In genomic region chr19:55516878-55517620, GRCh38 we compare ENCODE assay signal across 8 cellular contexts. TPM values are rescaled to one million over a fixed set of nuclear protein-coding genes. Genes with fewer than 3 reads are reported as not detected.
DNase-seq lines count a peak whose midpoint lies in the region; ATAC-seq and TF ChIP-seq lines count a peak whose summit lies in the region.

No MANE protein-coding gene starts in this region.

- H3K4me3 Mint-ChIP-seq in T-helper 1 cell treated with Interleukin-12 subunit alpha and Interleukin-12 subunit beta and Interleukin-4 antibody, amounts not matched to agents 30 μg/mL and 1 μg/mL, for 36 hours, result peak overlapping the region; percentile 78

- no peaks in the 10 kb centered on the region for H3K27me3 Mint-ChIP-seq in T-helper 1 cell treated with Interleukin-12 subunit alpha and Interleukin-12 subunit beta and Interleukin-4 antibody, amounts not matched to agents 30 μg/mL and 1 μg/mL, for 36 hours (ENCODE audit: low read depth)

- no peaks in the 10 kb centered on the region for H3K36me3 Mint-ChIP-seq in T-helper 1 cell treated with Interleukin-12 subunit alpha and Interleukin-12 subunit beta and Interleukin-4 antibody, amounts not matched to agents 30 μg/mL and 1 μg/mL, for 36 hours (ENCODE audit: low read depth)

- in situ Hi-C loops in GM13977 (cut with MboI; ENCODE audit: low pct_unique_long_range_greater_than_20kb, low sequenced_read_pairs, unreplicated experiment), result no loop called here

- peaks cover 0 to 22% of the 10 kb centered on the region in 2 donors for H3K4me1 ChIP-seq in right atrium auricular region
- H3K4me1 ChIP-seq in vagina, result peaks cover 17% of the 10 kb centered on the region

- H3K27ac Mint-ChIP-seq in T-helper 1 cell treated with Interleukin-12 subunit alpha and Interleukin-12 subunit beta and Interleukin-4 antibody, amounts not matched to agents 30 μg/mL and 1 μg/mL, for 36 hours, result peak overlapping the region; percentile 73

- TF ChIP-seq CTCF in GM13977 (IDR thresholded peaks at IDR 0.05; ENCODE audit: extremely low read depth, insufficient read depth, missing control alignments) (peak; percentile 94), right atrium auricular region (IDR thresholded peaks at IDR 0.05) (peak; percentile 63 to 94), vagina (IDR thresholded peaks at IDR 0.05) (peak; percentile 63 to 82 (median 79))

- ATAC-seq in HG02885 (IDR thresholded peaks at IDR 0.05; ENCODE audit: poor library complexity, unreplicated experiment), result peak; percentile 99

- H3K36me3 ChIP-seq in right atrium auricular region (no peaks in the 10 kb centered on the region), vagina (peaks cover 0 to 4% of the 10 kb centered on the region in 2 donors)

- H3K27ac ChIP-seq in angular gyrus (ENCODE audit: low read depth, low read length) (peak overlapping the region; percentile 79), right atrium auricular region (peak overlapping the region; percentile 87 to 91), vagina (peak overlapping the region; percentile 85)

- H3K9me3 ChIP-seq in right atrium auricular region, result no peaks in the 10 kb centered on the region
- H3K9me3 ChIP-seq in vagina, result no peaks in the 10 kb centered on the region

- H3K9me3 Mint-ChIP-seq in T-helper 1 cell treated with Interleukin-12 subunit alpha and Interleukin-12 subunit beta and Interleukin-4 antibody, amounts not matched to agents 30 μg/mL and 1 μg/mL, for 36 hours, result no peaks in the 10 kb centered on the region

- no peak for TF ChIP-seq POLR2A in vagina (IDR thresholded peaks at IDR 0.05)

- intact Hi-C loops in vagina (cut with DNase I), result no loop called here

- H3K4me1 Mint-ChIP-seq in T-helper 1 cell treated with Interleukin-12 subunit alpha and Interleukin-12 subunit beta and Interleukin-4 antibody, amounts not matched to agents 30 μg/mL and 1 μg/mL, for 36 hours (ENCODE audit: low read depth), result peaks cover 2% of the 10 kb centered on the region

- peak; percentile 100 for DNase-seq in GM13977 (ENCODE audit: low spot score)
- DNase-seq in NCI-H1694 (lab: John Stamatoyannopoulos, UW), result peak; percentile 88
- DNase-seq in right atrium auricular region (ENCODE audit: low spot score), result peak; percentile 96
- DNase-seq in pulmonary artery endothelial cell (ENCODE audit: low read depth, low spot score), result peak; percentile 68
- DNase-seq in vagina (ENCODE audit: extremely low spot score in 2 of 2), result peak in 1 of 2 donors; percentile 94

- H3K4me3 ChIP-seq in right atrium auricular region (peak overlapping the region; percentile 34 to 52), vagina (peak overlapping the region; percentile 44 to 55)

- H3K27me3 ChIP-seq in right atrium auricular region (no peaks in the 10 kb centered on the region), vagina (no peaks in the 10 kb centered on the region)

RNA-seq across cellular contexts. Expression of gene SBK2, which starts 19.9 kb away (rescaled TPM):
- total RNA-seq in right atrium auricular region (100 to 1,000 TPM; 111 to 172 TPM), pulmonary artery endothelial cell (not detected in 2 replicates), vagina (not detected)

RNA-seq across cellular contexts. Expression of gene SBK3, which starts 28.3 kb away (rescaled TPM):
- 100 to 1,000 TPM in 1 of 2 donors, 10 to 100 TPM in 1; 97.5 to 103 TPM for total RNA-seq in right atrium auricular region
- 0.13 and 0.28 TPM in 2 replicates for total RNA-seq in pulmonary artery endothelial cell
- total RNA-seq in vagina, result not detected

RNA-seq across cellular contexts. Expression of gene SSC5D, which starts 28.8 kb away (rescaled TPM):
- total RNA-seq in right atrium auricular region (1 to 10 TPM; 3.3 to 6.7 TPM), pulmonary artery endothelial cell (0.11 and 0.13 TPM in 2 replicates), vagina (13.5 TPM)

RNA-seq across cellular contexts. Expression of gene NAT14, which starts 32.1 kb away (rescaled TPM):
- total RNA-seq in right atrium auricular region, result 1 to 10 TPM; 2.3 to 7.0 TPM
- total RNA-seq in pulmonary artery endothelial cell, result 9.8 and 21.2 TPM in 2 replicates
- 14.2 TPM for total RNA-seq in vagina

RNA-seq across cellular contexts. Expression of gene ZNF628, which starts 40.6 kb away (rescaled TPM):
- total RNA-seq in right atrium auricular region (10 to 100 TPM in 1 of 2 donors, 1 to 10 TPM in 1; 5.6 to 13.2 TPM), pulmonary artery endothelial cell (0.99 and 1.1 TPM in 2 replicates), vagina (2.7 TPM)

Comparison
In these comparisons a context has a peak if more than half of its experiments do, and no peak if none do; other contexts are left out.
1. RNA of gene SBK2, which starts 19.9 kb away (total RNA-seq): 111 to 172 TPM in right atrium auricular region; not detected in pulmonary artery endothelial cell and not detected in vagina (single experiment); every median in the first group is over 100 times any median in the second.
2. RNA of gene SBK3, which starts 28.3 kb away (total RNA-seq): 97.5 to 103 TPM in right atrium auricular region; not detected in vagina (single experiment) and 0.13 to 0.28 TPM in pulmonary artery endothelial cell; every median in the first group is over 10 times any median in the second.
3. Peak in every context shown above with its lines, with median percentiles within 50 percentile points of each other: CTCF ChIP-seq and H3K27ac ChIP-seq.